ENCODE assay signal across 1 cellular context in the genomic region with DNA sequence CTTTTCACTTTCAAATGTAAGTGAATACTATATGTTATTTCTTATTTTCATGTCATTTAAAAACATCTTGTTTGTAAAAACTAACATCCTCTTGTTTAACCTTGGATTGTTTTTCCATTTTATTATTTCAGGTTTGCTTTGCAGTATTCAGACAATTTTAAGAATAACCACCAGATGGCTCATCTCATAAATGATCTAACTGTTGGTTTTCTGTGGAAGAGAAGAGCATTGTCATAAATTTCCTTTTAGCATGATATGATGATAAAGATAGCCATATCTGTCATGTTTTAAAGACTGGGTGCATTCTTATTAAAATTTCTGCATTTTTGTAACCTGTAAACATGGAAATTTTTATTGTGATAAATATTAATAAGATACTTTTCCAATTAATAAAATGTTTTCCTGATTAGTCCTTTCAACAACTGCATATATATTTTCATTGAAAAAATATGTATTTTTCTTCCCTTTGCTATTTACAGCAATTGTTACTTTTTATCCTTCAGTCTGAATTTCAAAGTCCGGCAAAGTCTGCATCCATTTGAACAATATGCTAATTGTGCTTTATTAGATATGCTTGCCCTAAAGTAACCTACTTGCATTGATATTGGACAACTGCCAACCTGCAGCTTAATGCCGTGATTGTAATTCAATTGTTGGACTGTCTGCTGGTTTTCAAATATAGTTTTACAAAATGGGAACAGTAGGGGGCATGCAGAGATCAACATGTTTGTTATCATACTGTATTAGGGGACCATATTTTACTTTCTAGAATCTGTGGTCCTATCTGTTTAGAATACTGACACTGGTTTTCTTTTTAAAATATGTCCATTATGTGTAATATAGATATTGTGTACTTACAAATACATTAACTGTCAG.
TF ChIP-seq lines count a peak whose summit lies in the region.

No MANE protein-coding gene starts in this region.

TF ChIP-seq in GM23338, 12 proteins besides CTCF, POLR2A, EP300 and RAD21 (continued from another document):
- TF ChIP-seq, protein P1, sequence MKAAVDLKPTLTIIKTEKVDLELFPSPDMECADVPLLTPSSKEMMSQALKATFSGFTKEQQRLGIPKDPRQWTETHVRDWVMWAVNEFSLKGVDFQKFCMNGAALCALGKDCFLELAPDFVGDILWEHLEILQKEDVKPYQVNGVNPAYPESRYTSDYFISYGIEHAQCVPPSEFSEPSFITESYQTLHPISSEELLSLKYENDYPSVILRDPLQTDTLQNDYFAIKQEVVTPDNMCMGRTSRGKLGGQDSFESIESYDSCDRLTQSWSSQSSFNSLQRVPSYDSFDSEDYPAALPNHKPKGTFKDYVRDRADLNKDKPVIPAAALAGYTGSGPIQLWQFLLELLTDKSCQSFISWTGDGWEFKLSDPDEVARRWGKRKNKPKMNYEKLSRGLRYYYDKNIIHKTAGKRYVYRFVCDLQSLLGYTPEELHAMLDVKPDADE (IDR thresholded peaks at IDR 0.05): no peak
- no peak for TF ChIP-seq EZH2phosphoT487 (IDR thresholded peaks at IDR 0.05; ENCODE audit: unreplicated experiment)
- TF ChIP-seq ZNF114 (CRISPR knock-in tag; IDR thresholded peaks at IDR 0.05): no peak
- no peak for TF ChIP-seq EZH2 (IDR thresholded peaks at IDR 0.05; ENCODE audit: low read depth, unreplicated experiment)
- TF ChIP-seq, protein P2, sequence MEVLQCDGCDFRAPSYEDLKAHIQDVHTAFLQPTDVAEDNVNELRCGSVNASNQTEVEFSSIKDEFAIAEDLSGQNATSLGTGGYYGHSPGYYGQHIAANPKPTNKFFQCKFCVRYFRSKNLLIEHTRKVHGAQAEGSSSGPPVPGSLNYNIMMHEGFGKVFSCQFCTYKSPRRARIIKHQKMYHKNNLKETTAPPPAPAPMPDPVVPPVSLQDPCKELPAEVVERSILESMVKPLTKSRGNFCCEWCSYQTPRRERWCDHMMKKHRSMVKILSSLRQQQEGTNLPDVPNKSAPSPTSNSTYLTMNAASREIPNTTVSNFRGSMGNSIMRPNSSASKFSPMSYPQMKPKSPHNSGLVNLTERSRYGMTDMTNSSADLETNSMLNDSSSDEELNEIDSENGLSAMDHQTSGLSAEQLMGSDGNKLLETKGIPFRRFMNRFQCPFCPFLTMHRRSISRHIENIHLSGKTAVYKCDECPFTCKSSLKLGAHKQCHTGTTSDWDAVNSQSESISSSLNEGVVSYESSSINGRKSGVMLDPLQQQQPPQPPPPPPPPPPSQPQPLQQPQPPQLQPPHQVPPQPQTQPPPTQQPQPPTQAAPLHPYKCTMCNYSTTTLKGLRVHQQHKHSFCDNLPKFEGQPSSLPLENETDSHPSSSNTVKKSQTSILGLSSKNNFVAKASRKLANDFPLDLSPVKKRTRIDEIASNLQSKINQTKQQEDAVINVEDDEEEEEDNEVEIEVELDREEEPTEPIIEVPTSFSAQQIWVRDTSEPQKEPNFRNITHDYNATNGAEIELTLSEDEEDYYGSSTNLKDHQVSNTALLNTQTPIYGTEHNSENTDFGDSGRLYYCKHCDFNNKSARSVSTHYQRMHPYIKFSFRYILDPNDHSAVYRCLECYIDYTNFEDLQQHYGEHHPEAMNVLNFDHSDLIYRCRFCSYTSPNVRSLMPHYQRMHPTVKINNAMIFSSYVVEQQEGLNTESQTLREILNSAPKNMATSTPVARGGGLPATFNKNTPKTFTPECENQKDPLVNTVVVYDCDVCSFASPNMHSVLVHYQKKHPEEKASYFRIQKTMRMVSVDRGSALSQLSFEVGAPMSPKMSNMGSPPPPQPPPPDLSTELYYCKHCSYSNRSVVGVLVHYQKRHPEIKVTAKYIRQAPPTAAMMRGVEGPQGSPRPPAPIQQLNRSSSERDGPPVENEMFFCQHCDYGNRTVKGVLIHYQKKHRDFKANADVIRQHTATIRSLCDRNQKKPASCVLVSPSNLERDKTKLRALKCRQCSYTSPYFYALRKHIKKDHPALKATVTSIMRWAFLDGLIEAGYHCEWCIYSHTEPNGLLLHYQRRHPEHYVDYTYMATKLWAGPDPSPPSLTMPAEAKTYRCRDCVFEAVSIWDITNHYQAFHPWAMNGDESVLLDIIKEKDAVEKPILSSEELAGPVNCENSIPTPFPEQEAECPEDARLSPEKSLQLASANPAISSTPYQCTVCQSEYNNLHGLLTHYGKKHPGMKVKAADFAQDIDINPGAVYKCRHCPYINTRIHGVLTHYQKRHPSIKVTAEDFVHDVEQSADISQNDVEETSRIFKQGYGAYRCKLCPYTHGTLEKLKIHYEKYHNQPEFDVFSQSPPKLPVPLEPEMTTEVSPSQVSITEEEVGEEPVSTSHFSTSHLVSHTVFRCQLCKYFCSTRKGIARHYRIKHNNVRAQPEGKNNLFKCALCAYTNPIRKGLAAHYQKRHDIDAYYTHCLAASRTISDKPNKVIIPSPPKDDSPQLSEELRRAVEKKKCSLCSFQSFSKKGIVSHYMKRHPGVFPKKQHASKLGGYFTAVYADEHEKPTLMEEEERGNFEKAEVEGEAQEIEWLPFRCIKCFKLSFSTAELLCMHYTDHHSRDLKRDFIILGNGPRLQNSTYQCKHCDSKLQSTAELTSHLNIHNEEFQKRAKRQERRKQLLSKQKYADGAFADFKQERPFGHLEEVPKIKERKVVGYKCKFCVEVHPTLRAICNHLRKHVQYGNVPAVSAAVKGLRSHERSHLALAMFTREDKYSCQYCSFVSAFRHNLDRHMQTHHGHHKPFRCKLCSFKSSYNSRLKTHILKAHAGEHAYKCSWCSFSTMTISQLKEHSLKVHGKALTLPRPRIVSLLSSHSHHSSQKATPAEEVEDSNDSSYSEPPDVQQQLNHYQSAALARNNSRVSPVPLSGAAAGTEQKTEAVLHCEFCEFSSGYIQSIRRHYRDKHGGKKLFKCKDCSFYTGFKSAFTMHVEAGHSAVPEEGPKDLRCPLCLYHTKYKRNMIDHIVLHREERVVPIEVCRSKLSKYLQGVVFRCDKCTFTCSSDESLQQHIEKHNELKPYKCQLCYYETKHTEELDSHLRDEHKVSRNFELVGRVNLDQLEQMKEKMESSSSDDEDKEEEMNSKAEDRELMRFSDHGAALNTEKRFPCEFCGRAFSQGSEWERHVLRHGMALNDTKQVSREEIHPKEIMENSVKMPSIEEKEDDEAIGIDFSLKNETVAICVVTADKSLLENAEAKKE (CRISPR knock-in tag; IDR thresholded peaks at IDR 0.05): no peak
- TF ChIP-seq POLR2AphosphoS5 (IDR thresholded peaks at IDR 0.05; ENCODE audit: low read depth): no peak
